In the genomic region with DNA sequence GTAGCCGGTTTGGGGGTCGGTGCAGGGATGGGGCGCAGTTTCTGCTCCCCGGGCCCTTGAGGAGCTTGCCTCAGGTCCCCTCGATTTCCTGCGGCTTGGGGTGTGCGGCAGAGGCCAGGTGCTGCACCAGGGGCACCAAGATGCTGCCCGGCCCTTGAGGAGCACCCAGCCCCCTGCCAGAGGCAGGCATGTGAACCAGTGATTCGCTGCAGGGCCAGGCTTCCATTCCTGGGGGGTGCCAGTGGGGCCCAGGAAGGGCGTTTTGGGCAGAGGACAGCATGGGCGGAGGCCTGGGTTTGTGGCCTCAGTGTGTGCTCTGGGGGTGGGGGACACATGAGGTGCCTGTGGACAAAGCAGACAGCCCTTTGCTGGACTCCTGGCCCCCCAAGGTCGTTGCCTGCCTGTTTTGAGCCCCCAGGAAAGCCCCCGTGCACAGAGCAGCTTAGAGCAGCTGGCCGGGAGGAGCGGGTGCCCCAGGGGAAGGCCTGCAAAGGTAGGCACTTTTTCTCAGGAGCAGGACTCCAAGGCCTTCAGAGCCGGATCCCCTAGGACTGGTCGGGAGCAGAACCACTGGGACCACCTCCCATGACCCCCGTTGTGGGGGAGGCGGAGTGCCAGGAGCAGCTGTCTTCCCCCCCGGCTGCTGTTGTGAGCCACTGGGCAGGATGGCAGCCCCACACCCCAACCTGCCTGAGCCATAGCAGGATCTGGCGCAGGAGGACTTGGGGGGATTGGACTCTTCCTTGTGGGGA, we compare ENCODE assay signal across 8 cellular contexts. TPM values are rescaled to one million over a fixed set of nuclear protein-coding genes. Genes with fewer than 3 reads are reported as not detected.
DNase-seq lines count a peak whose midpoint lies in the region; ATAC-seq lines count a peak whose summit lies in the region.

No MANE protein-coding gene starts in this region.

- peak overlapping the region in 4 of 5 donors; percentile 59 to 87 (median 79) for H3K9ac ChIP-seq in subcutaneous abdominal adipose tissue (ENCODE audit: low read length in 5 of 5)

- H3K9me3 Mint-ChIP-seq in T-helper 2 cell treated with Interferon-gamma antibody and Interleukin-4, amounts not matched to agents 5 μg/mL and 100 μg/mL, for 36 hours: no peaks in the 10 kb centered on the region
- H3K9me3 Mint-ChIP-seq in activated naive CD8-positive, alpha-beta T cell treated with anti-CD3 and anti-CD28 coated beads for 36 hours: no peaks in the 10 kb centered on the region
- no peaks in the 10 kb centered on the region for H3K9me3 Mint-ChIP-seq in immature natural killer cell

- no peak for DNase-seq in T-helper 2 cell treated with Interferon-gamma antibody and Interleukin-4, amounts not matched to agents 5 μg/mL and 100 μg/mL, for 36 hours (ENCODE audit: low spot score)
- DNase-seq in T-helper 2 cell: no peak
- DNase-seq in activated naive CD8-positive, alpha-beta T cell treated with anti-CD3 and anti-CD28 coated beads for 36 hours: no peak
- DNase-seq in immature natural killer cell: no peak
- no peak for DNase-seq in SW480 (ENCODE audit: low spot score)
- no peak for DNase-seq in GDM1 (lab: John Stamatoyannopoulos, UW)

- peak overlapping the region in 4 of 5 donors; percentile 53 to 74 (median 66) for H3K4me3 ChIP-seq in subcutaneous abdominal adipose tissue (ENCODE audit: low read depth in 1 of 5, low read length in 5 of 5)

- no peak overlapping the region for H3K27ac Mint-ChIP-seq in T-helper 2 cell treated with Interferon-gamma antibody and Interleukin-4, amounts not matched to agents 5 μg/mL and 100 μg/mL, for 36 hours
- no peak overlapping the region for H3K27ac Mint-ChIP-seq in activated naive CD8-positive, alpha-beta T cell treated with anti-CD3 and anti-CD28 coated beads for 36 hours
- H3K27ac Mint-ChIP-seq in immature natural killer cell: no peak overlapping the region

- H3K4me3 Mint-ChIP-seq in T-helper 2 cell treated with Interferon-gamma antibody and Interleukin-4, amounts not matched to agents 5 μg/mL and 100 μg/mL, for 36 hours: peak overlapping the region; percentile 38
- peak overlapping the region; percentile 51 for H3K4me3 Mint-ChIP-seq in activated naive CD8-positive, alpha-beta T cell treated with anti-CD3 and anti-CD28 coated beads for 36 hours
- peak overlapping the region; percentile 27 to 49 (median 48) for H3K4me3 Mint-ChIP-seq in immature natural killer cell

- H3K27me3 ChIP-seq in subcutaneous abdominal adipose tissue (ENCODE audit: control insufficient read depth in 5 of 5, insufficient read depth in 4 of 5, low read length in 5 of 5): no peaks in the 10 kb centered on the region

- no peak overlapping the region for H3K27ac ChIP-seq in subcutaneous abdominal adipose tissue (ENCODE audit: low read depth, low read length)

- no peak for ATAC-seq in HG02759 (IDR thresholded peaks at IDR 0.05; ENCODE audit: unreplicated experiment)

- peaks cover 0 to 15% (median 11%) of the 10 kb centered on the region in 5 donors for H3K36me3 ChIP-seq in subcutaneous abdominal adipose tissue (ENCODE audit: control insufficient read depth in 5 of 5, insufficient read depth in 5 of 5, low read length in 5 of 5)

- H3K36me3 Mint-ChIP-seq in T-helper 2 cell treated with Interferon-gamma antibody and Interleukin-4, amounts not matched to agents 5 μg/mL and 100 μg/mL, for 36 hours (ENCODE audit: low read depth): no peaks in the 10 kb centered on the region
- H3K36me3 Mint-ChIP-seq in activated naive CD8-positive, alpha-beta T cell treated with anti-CD3 and anti-CD28 coated beads for 36 hours: no peaks in the 10 kb centered on the region
- H3K36me3 Mint-ChIP-seq in immature natural killer cell: no peaks in the 10 kb centered on the region

- no peaks in the 10 kb centered on the region for H3K9me3 ChIP-seq in subcutaneous abdominal adipose tissue (ENCODE audit: control insufficient read depth in 5 of 5, low read length in 5 of 5)

- H3K4me1 Mint-ChIP-seq in T-helper 2 cell treated with Interferon-gamma antibody and Interleukin-4, amounts not matched to agents 5 μg/mL and 100 μg/mL, for 36 hours (ENCODE audit: low read depth): peaks cover 6% of the 10 kb centered on the region
- H3K4me1 Mint-ChIP-seq in activated naive CD8-positive, alpha-beta T cell treated with anti-CD3 and anti-CD28 coated beads for 36 hours: peaks cover 13% of the 10 kb centered on the region
- peaks cover 12% of the 10 kb centered on the region in 2 donors for H3K4me1 Mint-ChIP-seq in immature natural killer cell

- peaks cover 4% of the 10 kb centered on the region for H3K27me3 Mint-ChIP-seq in T-helper 2 cell treated with Interferon-gamma antibody and Interleukin-4, amounts not matched to agents 5 μg/mL and 100 μg/mL, for 36 hours (ENCODE audit: low read depth)
- H3K27me3 Mint-ChIP-seq in activated naive CD8-positive, alpha-beta T cell treated with anti-CD3 and anti-CD28 coated beads for 36 hours: peaks cover 3% of the 10 kb centered on the region
- H3K27me3 Mint-ChIP-seq in immature natural killer cell (ENCODE audit: low read depth in 3 of 3): peaks cover 8 to 15% (median 11%) of the 10 kb centered on the region in 3 donors

- H3K4me1 ChIP-seq in subcutaneous abdominal adipose tissue (ENCODE audit: control insufficient read depth in 5 of 5, insufficient read depth in 5 of 5, low read length in 5 of 5): peaks cover 0 to 43% (median 33%) of the 10 kb centered on the region in 5 donors

RNA-seq across cellular contexts. Expression of a gene that starts 1.7 kb away (rescaled TPM):
- 1 to 10 TPM; 6.6 to 7.5 TPM for total RNA-seq in activated naive CD8-positive, alpha-beta T cell treated with anti-CD3 and anti-CD28 coated beads for 36 hours
- under 1 TPM; 0.05 to 0.17 (median 0.06) TPM for polyA plus RNA-seq in immature natural killer cell
